26 cellular contexts compared by ENCODE assay signal in the genomic region with DNA sequence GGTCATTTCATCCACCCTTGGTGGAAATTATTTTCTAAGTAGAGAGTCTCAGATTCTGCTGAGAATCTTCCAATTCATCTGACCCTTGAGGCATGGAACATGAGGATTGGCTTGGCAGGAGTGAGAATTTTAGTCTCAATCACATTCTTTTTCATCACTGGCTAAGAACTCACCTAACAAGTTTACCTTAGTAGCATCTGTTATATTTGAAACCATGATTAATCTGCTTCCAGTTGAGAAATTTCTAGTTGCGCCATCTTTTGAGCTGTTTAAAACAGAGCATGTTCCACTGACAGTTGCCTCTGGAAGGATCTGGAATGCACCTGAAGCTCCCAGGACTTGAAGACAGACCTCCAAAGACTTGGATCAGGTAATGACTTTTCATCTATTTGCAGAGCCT. TPM values are rescaled to one million over a fixed set of nuclear protein-coding genes. Genes with fewer than 3 reads are reported as not detected.
"Had no signal": no experiment of that assay in that cellular context is flagged by ENCODE, and none has a peak within 500 bp of the region (broad histone marks: within the 10 kb centered on the region; RNA-seq: fewer than 3 reads in every experiment).

A gene with protein sequence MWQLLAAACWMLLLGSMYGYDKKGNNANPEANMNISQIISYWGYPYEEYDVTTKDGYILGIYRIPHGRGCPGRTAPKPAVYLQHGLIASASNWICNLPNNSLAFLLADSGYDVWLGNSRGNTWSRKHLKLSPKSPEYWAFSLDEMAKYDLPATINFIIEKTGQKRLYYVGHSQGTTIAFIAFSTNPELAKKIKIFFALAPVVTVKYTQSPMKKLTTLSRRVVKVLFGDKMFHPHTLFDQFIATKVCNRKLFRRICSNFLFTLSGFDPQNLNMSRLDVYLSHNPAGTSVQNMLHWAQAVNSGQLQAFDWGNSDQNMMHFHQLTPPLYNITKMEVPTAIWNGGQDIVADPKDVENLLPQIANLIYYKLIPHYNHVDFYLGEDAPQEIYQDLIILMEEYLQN (plus strand): TSS at position 299 of the 400 bp plus-strand sequence. CDS start 18,295 bp downstream, outside the sequence.

- H3K9me3 ChIP-seq: neutrophil, transverse colon had no signal

- ATAC-seq: natural killer cell, SK-N-SH treated with all-trans-retinoic acid at 6 μM for 48 hours had no signal

- H3K4me3 ChIP-seq: transverse colon had no signal

- H3K79me2 ChIP-seq: parathyroid adenoma had no signal

- H3K27ac Mint-ChIP-seq: activated CD4-positive, alpha-beta memory T cell treated with anti-CD3 and anti-CD28 coated beads, Interleukin-2, amount 10 ng/mL, durations not matched to agents 7 days and 5 days; activated T-cell treated with anti-CD3 and anti-CD28 coated beads, Interleukin-2, amount 50 U/mL, for 24 hours; memory B cell; natural killer cell had no signal

- H3K36me3 Mint-ChIP-seq: activated naive CD4-positive, alpha-beta T cell treated with anti-CD3 and anti-CD28 coated beads, Interleukin-2, amount 50 U/mL, for 24 hours; memory B cell; natural killer cell had no signal

- H3K9ac ChIP-seq: parathyroid adenoma had no signal

- H3K36me3 ChIP-seq: brain microvascular endothelial cell, neutrophil, transverse colon, WERI-Rb-1 had no signal

- DNase-seq: activated CD4-positive, alpha-beta memory T cell treated with anti-CD3 and anti-CD28 coated beads, Interleukin-2, amount 10 ng/mL, durations not matched to agents 7 days and 5 days; activated CD4-positive, alpha-beta T cell treated with anti-CD3 and anti-CD28 coated beads for 4 hours; activated effector memory CD4-positive, alpha-beta T cell treated with anti-CD3 and anti-CD28 coated beads, Interleukin-2, amount 50 U/mL, for 16 hours; activated T-cell treated with anti-CD3 and anti-CD28 coated beads, Interleukin-2, amount 50 U/mL, for 24 hours; brain microvascular endothelial cell; cerebellar nuclear complex; effector CD8-positive, alpha-beta T cell; natural killer cell; retina; stimulated activated CD4-positive, alpha-beta T cell treated with anti-CD3 and anti-CD28 coated beads, Interleukin-15, amount 100 ng/mL, for 24 hours; stimulated activated CD4-positive, alpha-beta T cell treated with anti-CD3 and anti-CD28 coated beads, Interleukin-4, amount 100 ng/mL, for 1 hour; stimulated activated naive CD4-positive, alpha-beta T cell; T-helper 1 cell; T1000; transverse colon; WERI-Rb-1 had no signal

- FAIRE-seq: islet of Langerhans had no signal

- H3K4me1 ChIP-seq: parathyroid adenoma had no signal

- H3K27me3 Mint-ChIP-seq: memory B cell had no signal

- H3K4me3 Mint-ChIP-seq: activated CD4-positive, alpha-beta memory T cell treated with anti-CD3 and anti-CD28 coated beads, Interleukin-2, amount 10 ng/mL, durations not matched to agents 7 days and 5 days; activated T-cell treated with anti-CD3 and anti-CD28 coated beads, Interleukin-2, amount 50 U/mL, for 24 hours; memory B cell; natural killer cell had no signal

- H3K27me3 ChIP-seq: brain microvascular endothelial cell, transverse colon had no signal

- H3K9me3 Mint-ChIP-seq: activated CD4-positive, alpha-beta memory T cell treated with anti-CD3 and anti-CD28 coated beads, Interleukin-2, amount 10 ng/mL, durations not matched to agents 7 days and 5 days; activated naive CD4-positive, alpha-beta T cell treated with anti-CD3 and anti-CD28 coated beads, Interleukin-2, amount 50 U/mL, for 24 hours; activated T-cell treated with anti-CD3 and anti-CD28 coated beads, Interleukin-2, amount 50 U/mL, for 24 hours; memory B cell; natural killer cell had no signal

- H2AFZ ChIP-seq: parathyroid adenoma had no signal

- H3K4me1 Mint-ChIP-seq: activated CD4-positive, alpha-beta memory T cell treated with anti-CD3 and anti-CD28 coated beads, Interleukin-2, amount 10 ng/mL, durations not matched to agents 7 days and 5 days; memory B cell; natural killer cell had no signal

- H3K27ac ChIP-seq: brain microvascular endothelial cell, neutrophil, parathyroid adenoma, transverse colon, WERI-Rb-1 had no signal

RNA-seq across cellular contexts. Expression of the gene that starts here (rescaled TPM):
- total RNA-seq: activated CD4-positive, alpha-beta memory T cell treated with anti-CD3 and anti-CD28 coated beads, Interleukin-2, amount 10 ng/mL, durations not matched to agents 7 days and 5 days; epithelial cell of proximal tubule; mucosa of gallbladder; natural killer cell; skeletal muscle tissue; subcutaneous adipose tissue; transverse colon had no signal
